Comparison of ENCODE assay signal across 10 cellular contexts in the genomic region with DNA sequence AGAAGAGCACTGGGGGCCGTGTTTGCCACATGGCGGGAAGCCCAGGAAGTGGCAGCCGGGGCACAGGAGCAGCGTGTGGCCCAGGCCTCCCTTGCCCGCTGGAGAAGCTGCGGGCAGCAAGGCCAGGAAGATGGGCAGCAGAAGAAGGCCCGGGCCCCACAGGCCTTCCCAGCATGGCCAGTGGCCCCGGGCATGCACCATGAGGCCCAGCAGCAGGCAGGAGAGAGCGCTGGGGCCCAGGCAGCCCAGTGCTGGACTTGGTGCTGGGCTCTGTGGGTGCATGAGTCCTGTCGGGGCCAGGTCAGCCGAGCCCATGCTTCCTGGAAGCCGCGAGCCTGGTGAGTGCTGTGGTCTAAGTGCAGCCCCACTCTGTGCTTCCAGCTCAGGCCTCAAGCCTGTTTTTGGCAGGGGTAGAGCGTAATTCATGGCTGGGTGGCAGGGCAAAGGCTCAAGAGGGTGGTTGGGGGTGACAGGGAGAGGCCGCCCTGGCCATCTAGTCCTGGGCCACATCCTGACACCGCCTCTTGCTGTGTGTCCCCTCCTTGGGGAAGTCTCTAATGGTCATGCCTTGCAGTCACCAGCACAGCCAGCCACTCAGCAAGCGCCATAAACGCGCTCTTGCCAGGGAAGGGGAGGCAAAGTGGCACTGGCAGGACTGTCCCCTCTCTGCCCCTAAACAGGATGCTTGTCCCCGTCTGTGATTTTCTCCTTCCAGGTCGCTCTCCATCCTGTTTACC. TPM values are rescaled to one million over a fixed set of nuclear protein-coding genes. Genes with fewer than 3 reads are reported as not detected.
DNase-seq lines count a peak whose midpoint lies in the region; ATAC-seq, FAIRE-seq and TF ChIP-seq lines count a peak whose summit lies in the region.
"Had no signal": no experiment of that assay in that cellular context is flagged by ENCODE, and none has a peak within 500 bp of the region (broad histone marks: within the 10 kb centered on the region; RNA-seq: fewer than 3 reads in every experiment).

No MANE protein-coding gene starts in this region.

- 0 out of 2 replicates have a peak overlapping the region, but pooled peaks have one; percentile 25 for H3K9ac ChIP-seq in ES-I3 (ENCODE audit: low read depth, low read length)

- CTCF ChIA-PET in RWPE1 (lab: Yijun Ruan, JAX) = interaction anchor here (0.7 kb wide), 1 partner anchor 1195 kb away, joined by 4 read pairs; no protein-coding TSS in a partner anchor

- H3K4me3 ChIP-seq in left lung (peak overlapping the region in 1 of 2 donors; percentile 5), skeletal muscle cell (ENCODE audit: low read depth, low read length) (peak overlapping the region; percentile 28)

- no peaks in the 10 kb centered on the region for H3K36me3 ChIP-seq in ES-I3 (ENCODE audit: insufficient read depth, low read length)
- peaks cover 0 to 8% of the 10 kb centered on the region in 2 donors for H3K36me3 ChIP-seq in left lung

- FAIRE-seq in GM12892 (lab: Jason Lieb, UNC) = no peak

- POLR2A ChIA-PET in RWPE1 (lab: Yijun Ruan, JAX; ENCODE audit: low non-redundant PET) = interaction anchor here (0.6 kb wide), 1 partner anchor 65 kb away, joined by 3 read pairs; no protein-coding TSS in a partner anchor

- H3K27ac ChIP-seq in RWPE1 = peak overlapping the region; percentile 9; the same call in 1 of the 2 replicates
- peak overlapping the region; percentile 55 to 63 for H3K27ac ChIP-seq in left lung

- intact Hi-C loops in left lung (cut with DNase I) = no loop called here

- TF ChIP-seq POLR2A in GM12892 (IDR thresholded peaks at IDR 0.05; ENCODE audit: low read depth, low read length) = no peak

- no peaks in the 10 kb centered on the region for H3K27me3 ChIP-seq in left lung

- DNase-seq in RWPE1 (ENCODE audit: low spot score) = no peak
- no peak for DNase-seq in left lung
- no peak for DNase-seq in skeletal muscle cell (ENCODE audit: low read depth)
- no peak for DNase-seq in activated CD4-positive, alpha-beta T cell treated with anti-CD3 and anti-CD28 coated beads, Interleukin-2, amount 50 U/mL, for 1 hour
- DNase-seq in ureter (ENCODE audit: low spot score) = no peak
- DNase-seq in GM12892 (ENCODE audit: insufficient read length) = no peak
- DNase-seq in AG20443 (ENCODE audit: low spot score) = no peak
- DNase-seq: NCI-H2081 treated with DMSO at 0.1 percent for 48 hours had no signal

- no peak for ATAC-seq in left lung

- H3K4me1 ChIP-seq in ES-I3 (ENCODE audit: insufficient read depth, low read length) (peaks cover 31% of the 10 kb centered on the region), left lung (peaks cover 39 to 45% of the 10 kb centered on the region in 2 donors)

- H3K9me3 ChIP-seq in ES-I3 (ENCODE audit: control insufficient read depth, insufficient read depth, low read length) (no peaks in the 10 kb centered on the region), left lung (no peaks in the 10 kb centered on the region)

- no peak for TF ChIP-seq CTCF in RWPE1 (conservative IDR thresholded peaks at IDR 0.05; ENCODE audit: low read depth)
- no peak for TF ChIP-seq CTCF in left lung (IDR thresholded peaks at IDR 0.05)

RNA-seq across cellular contexts. Expression of a gene that starts 21.3 kb away (rescaled TPM):
- 10 to 100 TPM; 34.2 to 44.5 TPM for total RNA-seq in left lung
- total RNA-seq in ureter = 55.4 TPM
- 7.4 TPM for polyA plus RNA-seq in GM12892 (2012; ENCODE audit: missing spikeins)

RNA-seq across cellular contexts. Expression of a gene that starts 21.6 kb away (rescaled TPM):
- total RNA-seq in left lung (10 to 100 TPM; 17.7 to 43.4 TPM), ureter (25.9 TPM)
- 14.2 TPM for polyA plus RNA-seq in GM12892 (2012; ENCODE audit: missing spikeins)

RNA-seq across cellular contexts. Expression of a gene that starts 22.4 kb away (rescaled TPM):
- total RNA-seq in left lung (10 to 100 TPM in 1 of 2 donors, 1 to 10 TPM in 1; 5.7 to 14.4 TPM), ureter (0.68 TPM)
- 2.3 TPM for polyA plus RNA-seq in GM12892 (2012; ENCODE audit: missing spikeins)
- total RNA-seq: activated naive CD8-positive, alpha-beta T cell treated with anti-CD3 and anti-CD28 coated beads for 36 hours had no signal

RNA-seq across cellular contexts. Expression of a gene that starts 48.5 kb away (rescaled TPM):
- total RNA-seq in left lung (10 to 100 TPM; 49.0 to 95.8 TPM), ureter (33.1 TPM)
- polyA plus RNA-seq in GM12892 (2012; ENCODE audit: missing spikeins) = 6.6 TPM
